8 cellular contexts compared by ENCODE assay signal in the genomic region with DNA sequence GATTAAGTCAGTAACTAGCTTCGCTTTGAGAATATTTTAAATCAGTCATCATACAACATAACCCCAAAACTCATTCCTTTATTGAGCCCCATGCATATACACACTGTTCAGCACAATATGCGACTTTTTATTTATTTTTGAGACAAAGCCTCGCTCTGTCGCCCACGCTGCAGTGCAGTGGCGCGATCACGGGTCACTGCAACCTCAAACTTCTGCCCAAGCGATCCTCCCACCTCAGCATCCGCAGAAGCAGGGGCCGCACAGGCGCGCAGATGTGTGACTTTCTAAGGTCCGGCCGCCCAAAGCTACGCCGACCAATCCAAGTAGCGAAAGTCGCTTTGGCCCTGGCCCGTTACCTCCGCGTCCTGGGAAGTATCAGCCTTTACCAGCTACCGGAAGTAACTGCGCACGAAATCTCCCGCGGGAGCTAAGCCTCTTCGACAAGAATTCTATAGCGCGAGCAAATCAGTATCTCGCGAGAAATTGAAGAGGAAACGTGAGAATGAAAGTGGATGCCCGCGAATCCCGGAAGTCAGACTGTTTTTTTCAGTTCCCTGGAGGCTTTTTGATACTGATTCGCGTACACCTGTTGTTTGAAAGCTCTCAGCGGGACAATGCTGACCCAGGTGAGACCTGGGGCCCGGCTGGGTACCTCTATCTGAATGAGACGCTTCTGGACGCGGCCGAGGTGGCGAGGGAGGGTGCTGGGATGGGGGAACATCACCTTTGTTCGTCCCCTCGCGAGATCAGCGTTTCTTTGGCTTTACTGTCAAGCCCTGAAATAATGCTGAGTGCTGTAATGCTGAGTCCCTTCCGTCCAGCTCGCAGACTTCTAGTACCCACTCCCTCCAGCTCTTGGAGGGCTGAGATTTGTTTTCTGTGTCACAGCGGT. TPM values are rescaled to one million over a fixed set of nuclear protein-coding genes. Genes with fewer than 3 reads are reported as not detected.
DNase-seq lines count a peak whose midpoint lies in the region; ATAC-seq and TF ChIP-seq lines count a peak whose summit lies in the region.

TSS of gene DHFR2 (minus strand) at position 404 of the 892 bp plus-strand sequence. CDS start 1,405 bp downstream, outside the sequence.
TSS of gene NSUN3 (plus strand) at position 549 of the 892 bp plus-strand sequence. CDS start at position 615, 66 bp downstream.

- H3K4me3 ChIP-seq in epithelial cell of proximal tubule (ENCODE audit: low read depth, low read length) (peak within 1 kb of the TSS; percentile 85), mucosa of descending colon (peak within 1 kb of the TSS; percentile 64)

- peaks cover 28% of the 10 kb centered on the region for H3K4me1 ChIP-seq in mucosa of descending colon (ENCODE audit: low read depth)

- TF ChIP-seq RAD21 in Ishikawa (IDR thresholded peaks at IDR 0.05; ENCODE audit: low read depth): no peak

- DNase-seq in DMS153 treated with DMSO at 0.1 percent for 48 hours (lab: John Stamatoyannopoulos, UW; ENCODE audit: unreplicated experiment) (peak; percentile 96), OCI-M2 (lab: John Stamatoyannopoulos, UW; ENCODE audit: unreplicated experiment) (peak; percentile 53), activated T-cell treated with anti-CD3 and anti-CD28 coated beads for 48 hours (ENCODE audit: low read depth) (peak; percentile 71), epithelial cell of proximal tubule (ENCODE audit: low read depth) (peak; percentile 92), mucosa of descending colon (peak; percentile 89 to 94 (median 94))
- DNase-seq in stimulated activated CD8-positive, alpha-beta memory T cell treated with anti-CD3 and anti-CD28 coated beads, Interleukin-4, amount 100 ng/mL, for 1 hour (ENCODE audit: low read depth in 2 of 2, low spot score in 1 of 2): peak; percentile 60 to 68

- intact Hi-C loops in mucosa of descending colon (cut with DNase I, micrococcal nuclease): loop anchor here in 1 of 2 donors (5.0 to 10.0 kb wide), 2 partner anchors 35 to 58 kb away; partner anchors contain the start of gene STX19

- no peaks in the 10 kb centered on the region for H3K36me3 ChIP-seq in mucosa of descending colon (ENCODE audit: low read depth)

- no peaks in the 10 kb centered on the region for H3K9me3 ChIP-seq in mucosa of descending colon

- TF ChIP-seq EP300 in Ishikawa (IDR thresholded peaks at IDR 0.05; ENCODE audit: borderline replicate concordance): no peak

- no peak for TF ChIP-seq CTCF in epithelial cell of proximal tubule (conservative IDR thresholded peaks at IDR 0.05; ENCODE audit: low read depth, low read length)
- no peak for TF ChIP-seq CTCF in mucosa of descending colon (IDR thresholded peaks at IDR 0.05)

- peak; percentile 91 for ATAC-seq in GM21619 (IDR thresholded peaks at IDR 0.05; ENCODE audit: unreplicated experiment)
- peak; percentile 94 for ATAC-seq in mucosa of descending colon

TF ChIP-seq in Ishikawa, 13 proteins besides CTCF, POLR2A, EP300 and RAD21:
- TF ChIP-seq, protein P1, sequence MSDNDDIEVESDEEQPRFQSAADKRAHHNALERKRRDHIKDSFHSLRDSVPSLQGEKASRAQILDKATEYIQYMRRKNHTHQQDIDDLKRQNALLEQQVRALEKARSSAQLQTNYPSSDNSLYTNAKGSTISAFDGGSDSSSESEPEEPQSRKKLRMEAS (IDR thresholded peaks at IDR 0.05): peak; percentile 62; the same call in 1 of the 2 replicates
- TF ChIP-seq, protein P2, sequence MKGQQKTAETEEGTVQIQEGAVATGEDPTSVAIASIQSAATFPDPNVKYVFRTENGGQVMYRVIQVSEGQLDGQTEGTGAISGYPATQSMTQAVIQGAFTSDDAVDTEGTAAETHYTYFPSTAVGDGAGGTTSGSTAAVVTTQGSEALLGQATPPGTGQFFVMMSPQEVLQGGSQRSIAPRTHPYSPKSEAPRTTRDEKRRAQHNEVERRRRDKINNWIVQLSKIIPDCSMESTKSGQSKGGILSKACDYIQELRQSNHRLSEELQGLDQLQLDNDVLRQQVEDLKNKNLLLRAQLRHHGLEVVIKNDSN (IDR thresholded peaks at IDR 0.05): no peak
- peak; percentile 12; the same call in 1 of the 2 replicates for TF ChIP-seq CREB1 (IDR thresholded peaks at IDR 0.05; ENCODE audit: low read depth)
- TF ChIP-seq ZBTB7A (IDR thresholded peaks at IDR 0.05; ENCODE audit: low read depth): no peak
- TF ChIP-seq, protein P3, sequence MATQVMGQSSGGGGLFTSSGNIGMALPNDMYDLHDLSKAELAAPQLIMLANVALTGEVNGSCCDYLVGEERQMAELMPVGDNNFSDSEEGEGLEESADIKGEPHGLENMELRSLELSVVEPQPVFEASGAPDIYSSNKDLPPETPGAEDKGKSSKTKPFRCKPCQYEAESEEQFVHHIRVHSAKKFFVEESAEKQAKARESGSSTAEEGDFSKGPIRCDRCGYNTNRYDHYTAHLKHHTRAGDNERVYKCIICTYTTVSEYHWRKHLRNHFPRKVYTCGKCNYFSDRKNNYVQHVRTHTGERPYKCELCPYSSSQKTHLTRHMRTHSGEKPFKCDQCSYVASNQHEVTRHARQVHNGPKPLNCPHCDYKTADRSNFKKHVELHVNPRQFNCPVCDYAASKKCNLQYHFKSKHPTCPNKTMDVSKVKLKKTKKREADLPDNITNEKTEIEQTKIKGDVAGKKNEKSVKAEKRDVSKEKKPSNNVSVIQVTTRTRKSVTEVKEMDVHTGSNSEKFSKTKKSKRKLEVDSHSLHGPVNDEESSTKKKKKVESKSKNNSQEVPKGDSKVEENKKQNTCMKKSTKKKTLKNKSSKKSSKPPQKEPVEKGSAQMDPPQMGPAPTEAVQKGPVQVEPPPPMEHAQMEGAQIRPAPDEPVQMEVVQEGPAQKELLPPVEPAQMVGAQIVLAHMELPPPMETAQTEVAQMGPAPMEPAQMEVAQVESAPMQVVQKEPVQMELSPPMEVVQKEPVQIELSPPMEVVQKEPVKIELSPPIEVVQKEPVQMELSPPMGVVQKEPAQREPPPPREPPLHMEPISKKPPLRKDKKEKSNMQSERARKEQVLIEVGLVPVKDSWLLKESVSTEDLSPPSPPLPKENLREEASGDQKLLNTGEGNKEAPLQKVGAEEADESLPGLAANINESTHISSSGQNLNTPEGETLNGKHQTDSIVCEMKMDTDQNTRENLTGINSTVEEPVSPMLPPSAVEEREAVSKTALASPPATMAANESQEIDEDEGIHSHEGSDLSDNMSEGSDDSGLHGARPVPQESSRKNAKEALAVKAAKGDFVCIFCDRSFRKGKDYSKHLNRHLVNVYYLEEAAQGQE (IDR thresholded peaks at IDR 0.05; ENCODE audit: low read depth): no peak
- TF ChIP-seq NFIC (IDR thresholded peaks at IDR 0.05): no peak
- no peak for TF ChIP-seq TCF12 (IDR thresholded peaks at IDR 0.05; ENCODE audit: low read depth)
- TF ChIP-seq EGR1 (IDR thresholded peaks at IDR 0.05): peak; percentile 54
- no peak for TF ChIP-seq CEBPB (IDR thresholded peaks at IDR 0.05)
- no peak for TF ChIP-seq FOXM1 (IDR thresholded peaks at IDR 0.05; ENCODE audit: borderline replicate concordance, low read depth)
- no peak for TF ChIP-seq YY1 (IDR thresholded peaks at IDR 0.05; ENCODE audit: low read depth)
- 0 out of 2 replicates have a peak, but pooled peaks have one; percentile 3 for TF ChIP-seq TEAD4 (IDR thresholded peaks at IDR 0.05)
- TF ChIP-seq TAF1 (IDR thresholded peaks at IDR 0.05; ENCODE audit: low read depth): peak; percentile 41

RNA-seq across cellular contexts. Expression of gene DHFR2, which starts in this region (rescaled TPM):
- 0.92 and 1.8 TPM in 2 replicates for total RNA-seq in epithelial cell of proximal tubule
- 1 to 10 TPM; 5.4 to 9.1 (median 6.2) TPM for total RNA-seq in mucosa of descending colon

RNA-seq across cellular contexts. Expression of gene NSUN3, which starts in this region (rescaled TPM):
- total RNA-seq in epithelial cell of proximal tubule (5.4 and 7.0 TPM in 2 replicates), mucosa of descending colon (10 to 100 TPM; 18.6 to 33.9 (median 23.0) TPM)

Comparison
In these comparisons a context has a peak if more than half of its experiments do, and no peak if none do; other contexts are left out.
1. Peak in every context shown above with its lines: DNase-seq, ATAC-seq and H3K4me3 ChIP-seq.